ENCODE assay signal across 1 cellular context in genomic region chr6:43669922-43670622, GRCh38.
A peak's percentile ranks its signal among the peaks of the same experiment; 100 is the strongest.
TF ChIP-seq lines count a peak whose summit lies in the region.

No MANE protein-coding gene starts in this region.

TF ChIP-seq in K562, 482 proteins besides CTCF, POLR2A, EP300 and RAD21 (continued from another document and continues in another):
- TF ChIP-seq GMEB1 (CRISPR knock-in tag; IDR thresholded peaks at IDR 0.05) (no peak), NFE2 (IDR thresholded peaks at IDR 0.05; ENCODE audit: low read depth) (no peak), TRIM24 (IDR thresholded peaks at IDR 0.05) (no peak), POLR3A (IDR thresholded peaks at IDR 0.05; ENCODE audit: borderline replicate concordance, extremely low read depth, insufficient read depth, insufficient read length) (no peak), CHD2 (IDR thresholded peaks at IDR 0.05; ENCODE audit: low read depth, low read length) (no peak), ILF3 (IDR thresholded peaks at IDR 0.05; ENCODE audit: borderline replicate concordance) (no peak), EZH2 (IDR thresholded peaks at IDR 0.05; ENCODE audit: borderline replicate concordance, low read depth, low read length) (no peak), TCFL5 (CRISPR knock-in tag; conservative IDR thresholded peaks at IDR 0.05) (no peak), TFAM (CRISPR knock-in tag; conservative IDR thresholded peaks at IDR 0.05) (no peak), PCBP1 (IDR thresholded peaks at IDR 0.05; ENCODE audit: low read depth, low read length, poor library complexity, severe bottlenecking) (no peak), THRAP3 (IDR thresholded peaks at IDR 0.05; ENCODE audit: borderline replicate concordance) (no peak), ZBTB5 (IDR thresholded peaks at IDR 0.05) (no peak), L3MBTL2 (IDR thresholded peaks at IDR 0.05) (no peak), MITF (IDR thresholded peaks at IDR 0.05) (no peak), ZKSCAN3 (CRISPR knock-in tag; IDR thresholded peaks at IDR 0.05) (no peak), MAZ (CRISPR knock-in tag; conservative IDR thresholded peaks at IDR 0.05 in 1 of 2, IDR thresholded peaks at IDR 0.05 in 1 of 2) (peak in 1 of 2 experiments; percentile 48; a peak in 2 of 4 replicates), SMARCA5 (IDR thresholded peaks at IDR 0.05) (no peak; the same call in 1 of the 2 replicates), ZNF764 (CRISPR knock-in tag; IDR thresholded peaks at IDR 0.05; ENCODE audit: low read depth) (no peak), CREB1 (IDR thresholded peaks at IDR 0.05) (no peak), CREB1 (CRISPR knock-in tag; IDR thresholded peaks at IDR 0.05) (no peak), ARID1B (IDR thresholded peaks at IDR 0.05) (peak; percentile 23; the same call in 1 of the 2 replicates), E2F8 (IDR thresholded peaks at IDR 0.05; ENCODE audit: low read depth, partially characterized antibody) (no peak), KLF16 (IDR thresholded peaks at IDR 0.05) (no peak), ZBTB1 (CRISPR knock-in tag; IDR thresholded peaks at IDR 0.05; ENCODE audit: borderline replicate concordance, low read depth) (no peak), PHF20 (IDR thresholded peaks at IDR 0.05; ENCODE audit: partially characterized antibody) (no peak), TCF15 (CRISPR knock-in tag; IDR thresholded peaks at IDR 0.05) (no peak), SRSF7 (optimal IDR thresholded peaks at IDR 0.05; ENCODE audit: low read depth, low read length) (no peak), SRSF3 (IDR thresholded peaks at IDR 0.05; ENCODE audit: insufficient read depth, low read length) (no peak), ZNF551 (CRISPR knock-in tag; IDR thresholded peaks at IDR 0.05) (no peak), ZNF146 (CRISPR knock-in tag; IDR thresholded peaks at IDR 0.05; ENCODE audit: unreplicated experiment) (no peak), SRF (CRISPR knock-in tag; IDR thresholded peaks at IDR 0.05) (no peak; a peak in 1 of 4 replicates), ZNF311 (CRISPR knock-in tag; IDR thresholded peaks at IDR 0.05) (no peak)
- TF ChIP-seq, protein P1, sequence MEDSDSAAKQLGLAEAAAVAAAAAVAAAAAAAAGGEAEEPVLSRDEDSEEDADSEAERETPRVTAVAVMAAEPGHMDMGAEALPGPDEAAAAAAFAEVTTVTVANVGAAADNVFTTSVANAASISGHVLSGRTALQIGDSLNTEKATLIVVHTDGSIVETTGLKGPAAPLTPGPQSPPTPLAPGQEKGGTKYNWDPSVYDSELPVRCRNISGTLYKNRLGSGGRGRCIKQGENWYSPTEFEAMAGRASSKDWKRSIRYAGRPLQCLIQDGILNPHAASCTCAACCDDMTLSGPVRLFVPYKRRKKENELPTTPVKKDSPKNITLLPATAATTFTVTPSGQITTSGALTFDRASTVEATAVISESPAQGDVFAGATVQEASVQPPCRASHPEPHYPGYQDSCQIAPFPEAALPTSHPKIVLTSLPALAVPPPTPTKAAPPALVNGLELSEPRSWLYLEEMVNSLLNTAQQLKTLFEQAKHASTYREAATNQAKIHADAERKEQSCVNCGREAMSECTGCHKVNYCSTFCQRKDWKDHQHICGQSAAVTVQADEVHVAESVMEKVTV (CRISPR knock-in tag; IDR thresholded peaks at IDR 0.05), result no peak
- TF ChIP-seq, protein P2, sequence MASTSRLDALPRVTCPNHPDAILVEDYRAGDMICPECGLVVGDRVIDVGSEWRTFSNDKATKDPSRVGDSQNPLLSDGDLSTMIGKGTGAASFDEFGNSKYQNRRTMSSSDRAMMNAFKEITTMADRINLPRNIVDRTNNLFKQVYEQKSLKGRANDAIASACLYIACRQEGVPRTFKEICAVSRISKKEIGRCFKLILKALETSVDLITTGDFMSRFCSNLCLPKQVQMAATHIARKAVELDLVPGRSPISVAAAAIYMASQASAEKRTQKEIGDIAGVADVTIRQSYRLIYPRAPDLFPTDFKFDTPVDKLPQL (IDR thresholded peaks at IDR 0.05; ENCODE audit: extremely low read depth, insufficient read length), result no peak
- TF ChIP-seq, protein P3, sequence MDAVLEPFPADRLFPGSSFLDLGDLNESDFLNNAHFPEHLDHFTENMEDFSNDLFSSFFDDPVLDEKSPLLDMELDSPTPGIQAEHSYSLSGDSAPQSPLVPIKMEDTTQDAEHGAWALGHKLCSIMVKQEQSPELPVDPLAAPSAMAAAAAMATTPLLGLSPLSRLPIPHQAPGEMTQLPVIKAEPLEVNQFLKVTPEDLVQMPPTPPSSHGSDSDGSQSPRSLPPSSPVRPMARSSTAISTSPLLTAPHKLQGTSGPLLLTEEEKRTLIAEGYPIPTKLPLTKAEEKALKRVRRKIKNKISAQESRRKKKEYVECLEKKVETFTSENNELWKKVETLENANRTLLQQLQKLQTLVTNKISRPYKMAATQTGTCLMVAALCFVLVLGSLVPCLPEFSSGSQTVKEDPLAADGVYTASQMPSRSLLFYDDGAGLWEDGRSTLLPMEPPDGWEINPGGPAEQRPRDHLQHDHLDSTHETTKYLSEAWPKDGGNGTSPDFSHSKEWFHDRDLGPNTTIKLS (IDR thresholded peaks at IDR 0.05; ENCODE audit: borderline replicate concordance, low read depth), result no peak
- TF ChIP-seq, protein P4, sequence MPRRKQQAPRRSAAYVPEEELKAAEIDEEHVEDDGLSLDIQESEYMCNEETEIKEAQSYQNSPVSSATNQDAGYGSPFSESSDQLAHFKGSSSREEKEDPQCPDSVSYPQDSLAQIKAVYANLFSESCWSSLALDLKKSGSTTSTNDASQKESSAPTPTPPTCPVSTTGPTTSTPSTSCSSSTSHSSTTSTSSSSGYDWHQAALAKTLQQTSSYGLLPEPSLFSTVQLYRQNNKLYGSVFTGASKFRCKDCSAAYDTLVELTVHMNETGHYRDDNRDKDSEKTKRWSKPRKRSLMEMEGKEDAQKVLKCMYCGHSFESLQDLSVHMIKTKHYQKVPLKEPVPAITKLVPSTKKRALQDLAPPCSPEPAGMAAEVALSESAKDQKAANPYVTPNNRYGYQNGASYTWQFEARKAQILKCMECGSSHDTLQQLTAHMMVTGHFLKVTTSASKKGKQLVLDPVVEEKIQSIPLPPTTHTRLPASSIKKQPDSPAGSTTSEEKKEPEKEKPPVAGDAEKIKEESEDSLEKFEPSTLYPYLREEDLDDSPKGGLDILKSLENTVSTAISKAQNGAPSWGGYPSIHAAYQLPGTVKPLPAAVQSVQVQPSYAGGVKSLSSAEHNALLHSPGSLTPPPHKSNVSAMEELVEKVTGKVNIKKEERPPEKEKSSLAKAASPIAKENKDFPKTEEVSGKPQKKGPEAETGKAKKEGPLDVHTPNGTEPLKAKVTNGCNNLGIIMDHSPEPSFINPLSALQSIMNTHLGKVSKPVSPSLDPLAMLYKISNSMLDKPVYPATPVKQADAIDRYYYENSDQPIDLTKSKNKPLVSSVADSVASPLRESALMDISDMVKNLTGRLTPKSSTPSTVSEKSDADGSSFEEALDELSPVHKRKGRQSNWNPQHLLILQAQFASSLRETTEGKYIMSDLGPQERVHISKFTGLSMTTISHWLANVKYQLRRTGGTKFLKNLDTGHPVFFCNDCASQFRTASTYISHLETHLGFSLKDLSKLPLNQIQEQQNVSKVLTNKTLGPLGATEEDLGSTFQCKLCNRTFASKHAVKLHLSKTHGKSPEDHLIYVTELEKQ (CRISPR knock-in tag; IDR thresholded peaks at IDR 0.05), result no peak
- TF ChIP-seq, protein P5, sequence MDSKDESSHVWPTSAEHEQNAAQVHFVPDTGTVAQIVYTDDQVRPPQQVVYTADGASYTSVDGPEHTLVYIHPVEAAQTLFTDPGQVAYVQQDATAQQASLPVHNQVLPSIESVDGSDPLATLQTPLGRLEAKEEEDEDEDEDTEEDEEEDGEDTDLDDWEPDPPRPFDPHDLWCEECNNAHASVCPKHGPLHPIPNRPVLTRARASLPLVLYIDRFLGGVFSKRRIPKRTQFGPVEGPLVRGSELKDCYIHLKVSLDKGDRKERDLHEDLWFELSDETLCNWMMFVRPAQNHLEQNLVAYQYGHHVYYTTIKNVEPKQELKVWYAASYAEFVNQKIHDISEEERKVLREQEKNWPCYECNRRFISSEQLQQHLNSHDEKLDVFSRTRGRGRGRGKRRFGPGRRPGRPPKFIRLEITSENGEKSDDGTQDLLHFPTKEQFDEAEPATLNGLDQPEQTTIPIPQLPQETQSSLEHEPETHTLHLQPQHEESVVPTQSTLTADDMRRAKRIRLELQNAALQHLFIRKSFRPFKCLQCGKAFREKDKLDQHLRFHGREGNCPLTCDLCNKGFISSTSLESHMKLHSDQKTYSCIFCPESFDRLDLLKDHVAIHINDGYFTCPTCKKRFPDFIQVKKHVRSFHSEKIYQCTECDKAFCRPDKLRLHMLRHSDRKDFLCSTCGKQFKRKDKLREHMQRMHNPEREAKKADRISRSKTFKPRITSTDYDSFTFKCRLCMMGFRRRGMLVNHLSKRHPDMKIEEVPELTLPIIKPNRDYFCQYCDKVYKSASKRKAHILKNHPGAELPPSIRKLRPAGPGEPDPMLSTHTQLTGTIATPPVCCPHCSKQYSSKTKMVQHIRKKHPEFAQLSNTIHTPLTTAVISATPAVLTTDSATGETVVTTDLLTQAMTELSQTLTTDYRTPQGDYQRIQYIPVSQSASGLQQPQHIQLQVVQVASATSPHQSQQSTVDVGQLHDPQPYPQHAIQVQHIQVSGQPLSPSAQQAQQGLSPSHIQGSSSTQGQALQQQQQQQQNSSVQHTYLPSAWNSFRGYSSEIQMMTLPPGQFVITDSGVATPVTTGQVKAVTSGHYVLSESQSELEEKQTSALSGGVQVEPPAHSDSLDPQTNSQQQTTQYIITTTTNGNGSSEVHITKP (IDR thresholded peaks at IDR 0.05; ENCODE audit: partially characterized antibody), result peak; percentile 93
